Comparison of ENCODE assay signal across 3 cellular contexts in genomic region chr4:54053322-54053721, GRCh38. TPM values are rescaled to one million over a fixed set of nuclear protein-coding genes. Genes with fewer than 3 reads are reported as not detected.
"Had no signal": no experiment of that assay in that cellular context is flagged by ENCODE, and none has a peak within 500 bp of the region (broad histone marks: within the 10 kb centered on the region; RNA-seq: fewer than 3 reads in every experiment).

No MANE protein-coding gene starts in this region.

RNA-seq across cellular contexts. Expression of gene GSX2, which starts 46.6 kb away (rescaled TPM):
- total RNA-seq: HT-29, OCI-LY7, PC-3 had no signal
